ENCODE assay signal across 2 cellular contexts in genomic region chr2:197915548-197916265, GRCh38.
TF ChIP-seq lines count a peak whose summit lies in the region.

No MANE protein-coding gene starts in this region.

TF ChIP-seq in IMR-90, 13 proteins besides CTCF, POLR2A, EP300 and RAD21 (continued from another document):
- no peak for TF ChIP-seq ELK1 (IDR thresholded peaks at IDR 0.05; ENCODE audit: borderline replicate concordance, low read depth, low read length)

TF ChIP-seq in GM12891, 5 proteins besides CTCF, POLR2A, EP300 and RAD21 (continued from another document):
- TF ChIP-seq POLR2AphosphoS5 (IDR thresholded peaks at IDR 0.05; ENCODE audit: low read depth, low read length): no peak
- no peak for TF ChIP-seq POU2F2 (IDR thresholded peaks at IDR 0.05; ENCODE audit: low read depth, low read length)
- no peak for TF ChIP-seq SPI1 (IDR thresholded peaks at IDR 0.05; ENCODE audit: low read depth, low read length)
